In the genomic region with DNA sequence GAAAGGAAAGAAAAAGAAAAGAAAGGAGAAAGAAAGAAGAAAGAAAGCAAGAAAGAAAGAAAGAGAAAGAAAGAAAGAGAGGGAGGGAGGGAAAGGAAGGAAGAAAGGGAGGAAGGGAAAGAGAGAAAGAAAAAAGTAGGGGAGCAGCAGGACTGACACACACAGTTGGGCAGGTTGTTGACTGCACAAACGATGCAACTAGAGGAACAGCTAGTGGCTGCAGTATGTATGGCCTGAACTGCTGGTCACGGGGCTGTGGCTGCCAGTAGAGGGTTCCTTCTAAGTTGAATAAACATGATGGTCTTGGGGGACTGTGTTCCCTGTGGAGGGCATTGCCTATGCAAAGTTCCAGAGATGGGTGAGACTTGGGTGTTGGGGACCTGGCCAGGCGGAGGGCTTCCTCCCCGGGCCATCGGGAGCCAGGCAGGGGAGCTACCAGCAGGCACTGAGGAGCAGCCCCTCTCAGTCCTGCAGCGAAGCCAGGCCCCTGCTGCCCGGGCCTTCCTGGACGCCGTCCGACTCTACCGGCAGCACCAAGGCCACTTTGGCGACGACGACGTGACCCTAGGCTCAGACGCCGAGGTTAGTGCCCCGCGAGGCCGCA, we compare ENCODE assay signal across 8 cellular contexts. TPM values are rescaled to one million over a fixed set of nuclear protein-coding genes. Genes with fewer than 3 reads are reported as not detected.
DNase-seq lines count a peak whose midpoint lies in the region; ATAC-seq lines count a peak whose summit lies in the region.

No MANE protein-coding gene starts in this region.

- H3K27ac ChIP-seq in skin epidermis: peak overlapping the region in 14 of 21 experiments; percentile 14 to 67 (median 46)

- no peaks in the 10 kb centered on the region for H3K9me3 Mint-ChIP-seq in activated CD4-positive, alpha-beta T cell treated with anti-CD3 and anti-CD28 coated beads for 36 hours (ENCODE audit: low read depth)
- no peaks in the 10 kb centered on the region for H3K9me3 Mint-ChIP-seq in T-cell

- intact Hi-C loops in activated CD4-positive, alpha-beta T cell treated with anti-CD3 and anti-CD28 coated beads for 36 hours (cut with DNase I, micrococcal nuclease): loop anchor here (1.0 kb wide), 4 partner anchors 17 to 68 kb away; partner anchors contain the start of genes COLGALT1 (in 2 of the 2), PGLS (in 1 of the 2) and SLC27A1 (in 1 of the 2)

- POLR2A ChIA-PET in activated CD4-positive, alpha-beta T cell treated with anti-CD3 and anti-CD28 coated beads for 36 hours (lab: Charles Lee): interaction anchor here (0.7 kb wide), 1 partner anchor 15 kb away, joined by 4 read pairs; no protein-coding TSS in a partner anchor
- POLR2A ChIA-PET in T-cell (lab: Charles Lee): interaction anchor here in 1 of 2 donors (0.5 kb wide), 1 partner anchor 11 kb away, joined by 3 read pairs; no protein-coding TSS in a partner anchor

- H3K4me3 ChIP-seq in skin epidermis: peak overlapping the region; percentile 25 to 54 (median 36)

- H3K27ac Mint-ChIP-seq in activated CD4-positive, alpha-beta T cell treated with anti-CD3 and anti-CD28 coated beads for 36 hours: no peak overlapping the region
- no peak overlapping the region for H3K27ac Mint-ChIP-seq in T-cell

- peaks cover 10% of the 10 kb centered on the region for H3K4me1 Mint-ChIP-seq in activated CD4-positive, alpha-beta T cell treated with anti-CD3 and anti-CD28 coated beads for 36 hours
- H3K4me1 Mint-ChIP-seq in T-cell: peaks cover 11 to 18% (median 18%) of the 10 kb centered on the region in 3 donors

- CTCF ChIA-PET in activated CD4-positive, alpha-beta T cell treated with anti-CD3 and anti-CD28 coated beads for 36 hours (lab: Charles Lee): interaction anchor here (1.6 kb wide), 1 partner anchor 14 kb away, joined by 6 read pairs; no protein-coding TSS in a partner anchor
- CTCF ChIA-PET in T-cell (lab: Charles Lee): no interaction called here

- peaks cover 6% of the 10 kb centered on the region for H3K27me3 Mint-ChIP-seq in activated CD4-positive, alpha-beta T cell treated with anti-CD3 and anti-CD28 coated beads for 36 hours
- H3K27me3 Mint-ChIP-seq in T-cell: no peaks in the 10 kb centered on the region

- ATAC-seq in activated CD4-positive, alpha-beta T cell treated with anti-CD3 and anti-CD28 coated beads for 36 hours: no peak
- ATAC-seq in T-cell (replicated peaks in 1 of 4): no peak
- ATAC-seq in GM21390 (IDR thresholded peaks at IDR 0.05; ENCODE audit: unreplicated experiment): no peak

- H3K4me3 Mint-ChIP-seq in activated CD4-positive, alpha-beta T cell treated with anti-CD3 and anti-CD28 coated beads for 36 hours: peak overlapping the region; percentile 11
- peak overlapping the region; percentile 55 to 88 (median 69) for H3K4me3 Mint-ChIP-seq in T-cell

- no peaks in the 10 kb centered on the region for H3K36me3 Mint-ChIP-seq in activated CD4-positive, alpha-beta T cell treated with anti-CD3 and anti-CD28 coated beads for 36 hours (ENCODE audit: low read depth)
- no peaks in the 10 kb centered on the region for H3K36me3 Mint-ChIP-seq in T-cell

- peak; percentile 22 for DNase-seq in activated CD4-positive, alpha-beta T cell treated with anti-CD3 and anti-CD28 coated beads for 36 hours
- DNase-seq in activated CD4-positive, alpha-beta T cell treated with anti-CD3 and anti-CD28 coated beads for 4 hours: no peak
- DNase-seq in T-cell (no peak), glomerular visceral epithelial cell (ENCODE audit: extremely low spot score) (peak; percentile 13), GM19238 (ENCODE audit: insufficient read length, low spot score) (no peak), NCI-H187 treated with DMSO at 0.1 percent for 48 hours (lab: John Stamatoyannopoulos, UW) (no peak)

RNA-seq across cellular contexts. Expression of gene COLGALT1, which starts 16.7 kb away (rescaled TPM):
- total RNA-seq in activated CD4-positive, alpha-beta T cell treated with anti-CD3 and anti-CD28 coated beads for 36 hours: 10 to 100 TPM; 51.2 to 64.3 TPM
- 10 to 100 TPM; 43.0 to 78.1 (median 70.8) TPM for total RNA-seq in T-cell

RNA-seq across cellular contexts. Expression of gene PGLS, which starts 27.3 kb away (rescaled TPM):
- total RNA-seq in activated CD4-positive, alpha-beta T cell treated with anti-CD3 and anti-CD28 coated beads for 36 hours: 10 to 100 TPM; 53.1 to 55.5 TPM
- total RNA-seq in T-cell: 100 to 1,000 TPM in 1 of 5 donors, 10 to 100 TPM in 4; 46.2 to 103 (median 77.5) TPM

Comparison
In these comparisons a context has a peak if more than half of its experiments do, and no peak if none do; other contexts are left out.
1. DNase-seq: peak in activated CD4-positive, alpha-beta T cell treated with anti-CD3 and anti-CD28 coated beads for 36 hours (single experiment) and glomerular visceral epithelial cell (single experiment); none in activated CD4-positive, alpha-beta T cell treated with anti-CD3 and anti-CD28 coated beads for 4 hours (0 of 2), T-cell (0 of 34), GM19238 (single experiment) and NCI-H187 treated with DMSO at 0.1 percent for 48 hours (single experiment).